9 cellular contexts compared by ENCODE assay signal in genomic region chr13:31824705-31825512, GRCh38.
DNase-seq lines count a peak whose midpoint lies in the region; ATAC-seq and TF ChIP-seq lines count a peak whose summit lies in the region.
"Had no signal": no experiment of that assay in that cellular context is flagged by ENCODE, and none has a peak within 500 bp of the region (broad histone marks: within the 10 kb centered on the region; RNA-seq: fewer than 3 reads in every experiment).

No MANE protein-coding gene starts in this region.

- H3K27ac Mint-ChIP-seq in osteocyte (ENCODE audit: unreplicated experiment) = no peak overlapping the region
- H3K27ac Mint-ChIP-seq in stimulated activated naive B cell treated with anti-CD40 and anti-IgM and Interleukin-4, amounts not matched to agents 10 μg/mL and 1 μg/mL and 100 μg/mL, for 72 hours = no peak overlapping the region
- H3K27ac Mint-ChIP-seq: naive B cell; stimulated activated naive CD8-positive, alpha-beta T cell treated with anti-CD3 and anti-CD28 coated beads, Interleukin-15, Interleukin-2, amounts not matched to agents 100 ng/mL and 50 ng/mL, for 24 hours had no signal

- DNase-seq in GM12865 (ENCODE audit: low read depth) = peak; percentile 51
- peak; percentile 16 for DNase-seq in NAMALWA (ENCODE audit: low spot score)
- peak; percentile 51 for DNase-seq in cerebellum (ENCODE audit: low spot score)
- no peak for DNase-seq in osteocyte (ENCODE audit: extremely low spot score, unreplicated experiment)
- DNase-seq in stimulated activated naive CD4-positive, alpha-beta T cell treated with Interleukin-2 at 50 U/mL for 16 hours (lab: John Stamatoyannopoulos, UW) = no peak
- DNase-seq in stimulated activated naive B cell treated with anti-CD40 and anti-IgM and Interleukin-4, amounts not matched to agents 10 μg/mL and 1 μg/mL and 100 μg/mL, for 72 hours = no peak
- DNase-seq in SHP77 (lab: John Stamatoyannopoulos, UW) = no peak
- DNase-seq: naive B cell had no signal

- no peaks in the 10 kb centered on the region for H3K4me1 Mint-ChIP-seq in osteocyte (ENCODE audit: unreplicated experiment)
- no peaks in the 10 kb centered on the region for H3K4me1 Mint-ChIP-seq in stimulated activated naive B cell treated with anti-CD40 and anti-IgM and Interleukin-4, amounts not matched to agents 10 μg/mL and 1 μg/mL and 100 μg/mL, for 72 hours
- H3K4me1 Mint-ChIP-seq: naive B cell had no signal

- H3K27me3 Mint-ChIP-seq in osteocyte (ENCODE audit: unreplicated experiment) = peaks cover 56% of the 10 kb centered on the region
- no peaks in the 10 kb centered on the region for H3K27me3 Mint-ChIP-seq in stimulated activated naive B cell treated with anti-CD40 and anti-IgM and Interleukin-4, amounts not matched to agents 10 μg/mL and 1 μg/mL and 100 μg/mL, for 72 hours
- H3K27me3 Mint-ChIP-seq: naive B cell; stimulated activated naive CD8-positive, alpha-beta T cell treated with anti-CD3 and anti-CD28 coated beads, Interleukin-15, Interleukin-2, amounts not matched to agents 100 ng/mL and 50 ng/mL, for 24 hours had no signal

- H3K4me3 Mint-ChIP-seq in osteocyte (ENCODE audit: unreplicated experiment) = no peak overlapping the region
- no peak overlapping the region for H3K4me3 Mint-ChIP-seq in stimulated activated naive B cell treated with anti-CD40 and anti-IgM and Interleukin-4, amounts not matched to agents 10 μg/mL and 1 μg/mL and 100 μg/mL, for 72 hours
- H3K4me3 Mint-ChIP-seq: stimulated activated naive CD8-positive, alpha-beta T cell treated with anti-CD3 and anti-CD28 coated beads, Interleukin-15, Interleukin-2, amounts not matched to agents 100 ng/mL and 50 ng/mL, for 24 hours had no signal

- no peaks in the 10 kb centered on the region for H3K9me3 Mint-ChIP-seq in osteocyte (ENCODE audit: unreplicated experiment)
- no peaks in the 10 kb centered on the region for H3K9me3 Mint-ChIP-seq in stimulated activated naive B cell treated with anti-CD40 and anti-IgM and Interleukin-4, amounts not matched to agents 10 μg/mL and 1 μg/mL and 100 μg/mL, for 72 hours
- H3K9me3 Mint-ChIP-seq: naive B cell; stimulated activated naive CD8-positive, alpha-beta T cell treated with anti-CD3 and anti-CD28 coated beads, Interleukin-15, Interleukin-2, amounts not matched to agents 100 ng/mL and 50 ng/mL, for 24 hours had no signal

- H3K4me3 ChIP-seq in GM12865 (ENCODE audit: low read depth, low read length) = no peak overlapping the region

- no peaks in the 10 kb centered on the region for H3K36me3 Mint-ChIP-seq in osteocyte (ENCODE audit: unreplicated experiment)
- no peaks in the 10 kb centered on the region for H3K36me3 Mint-ChIP-seq in stimulated activated naive B cell treated with anti-CD40 and anti-IgM and Interleukin-4, amounts not matched to agents 10 μg/mL and 1 μg/mL and 100 μg/mL, for 72 hours
- H3K36me3 Mint-ChIP-seq: naive B cell had no signal

- TF ChIP-seq CTCF in GM12865 (IDR thresholded peaks at IDR 0.05; ENCODE audit: insufficient read depth, low read depth, low read length, missing control alignments) (peak; percentile 19), osteocyte (IDR thresholded peaks at IDR 0.05) (peak; percentile 29)

- no peak for ATAC-seq in stimulated activated naive B cell treated with anti-CD40 and anti-IgM and Interleukin-4, amounts not matched to agents 10 μg/mL and 1 μg/mL and 100 μg/mL, for 72 hours (replicated peaks)

Comparison
In these comparisons a context has a peak if more than half of its experiments do, and no peak if none do; other contexts are left out.
1. DNase-seq: peak in GM12865 (single experiment), NAMALWA (single experiment) and cerebellum (single experiment); none in osteocyte (single experiment), stimulated activated naive CD4-positive, alpha-beta T cell treated with Interleukin-2 at 50 U/mL for 16 hours (single experiment), stimulated activated naive B cell treated with anti-CD40 and anti-IgM and Interleukin-4, amounts not matched to agents 10 μg/mL and 1 μg/mL and 100 μg/mL, for 72 hours (single experiment) and SHP77 (0 of 2).